Comparison of ENCODE assay signal across 8 cellular contexts in the genomic region with DNA sequence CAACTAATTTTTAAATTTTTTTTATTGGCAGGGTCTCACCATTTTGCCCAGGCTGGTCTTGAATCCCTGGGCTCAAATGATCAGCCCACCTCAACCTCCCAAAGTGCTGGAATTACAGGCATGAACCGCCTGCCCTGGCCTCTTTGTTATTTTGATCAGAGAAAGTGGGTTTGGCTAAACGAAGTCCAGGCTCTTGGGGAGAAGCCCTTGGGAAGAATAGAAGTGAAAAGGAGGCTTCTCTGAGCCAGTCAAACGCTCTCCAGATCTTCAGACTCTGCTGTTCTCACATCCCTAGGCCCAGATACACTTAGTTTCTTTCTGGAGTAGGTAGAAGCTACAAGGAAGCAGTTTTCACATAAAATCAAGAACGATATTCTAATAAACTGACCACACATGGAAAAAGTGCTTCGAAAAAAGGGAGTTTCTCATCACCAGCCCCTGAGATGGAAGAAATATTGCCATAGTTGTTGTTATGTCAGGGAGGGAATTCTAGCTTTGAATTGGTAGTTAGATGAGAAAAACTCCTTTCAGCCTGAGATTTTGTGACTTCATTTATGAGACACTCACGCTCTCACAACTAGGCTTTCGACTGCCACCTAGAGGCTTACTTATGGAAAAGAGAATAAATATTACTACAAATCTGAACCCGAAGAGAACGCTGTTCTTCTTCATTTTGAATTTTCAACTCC. TPM values are rescaled to one million over a fixed set of nuclear protein-coding genes. Genes with fewer than 3 reads are reported as not detected.
DNase-seq lines count a peak whose midpoint lies in the region; ATAC-seq, FAIRE-seq and TF ChIP-seq lines count a peak whose summit lies in the region.

No MANE protein-coding gene starts in this region.

- POLR2A ChIA-PET in GM12878 (lab: Charles Lee): interaction anchor here (1.1 kb wide), 1 partner anchor 73 kb away, joined by 3 read pairs; no protein-coding TSS in a partner anchor

- no peak overlapping the region for H3K4me2 ChIP-seq in GM12878 (ENCODE audit: control insufficient read depth, insufficient read depth)

- in situ Hi-C loops in GM12878 (cut with MboI): no loop called here

- TF ChIP-seq POLR2A in GM12878 (IDR thresholded peaks at IDR 0.05; ENCODE audit: low read depth, low read length): no peak

- no peak for TF ChIP-seq EP300 in GM12878 (IDR thresholded peaks at IDR 0.05; ENCODE audit: borderline replicate concordance in 1 of 2, control insufficient read depth in 1 of 2, low read depth in 2 of 2, low read length in 2 of 2)

- no peaks in the 10 kb centered on the region for H4K20me1 ChIP-seq in GM12878 (ENCODE audit: control insufficient read depth, insufficient read depth)

- peak; percentile 83 for ATAC-seq in GM12878
- ATAC-seq in GM19328 (IDR thresholded peaks at IDR 0.05; ENCODE audit: unreplicated experiment): no peak

- peak overlapping the region; percentile 41 for H2AFZ ChIP-seq in GM12878 (ENCODE audit: control insufficient read depth, low read depth, low read length)

- no peak overlapping the region for H3K27ac ChIP-seq in GM12878 (ENCODE audit: control insufficient read depth, insufficient read depth)
- peak overlapping the region in 1 of 2 donors; percentile 41 for H3K27ac ChIP-seq in small intestine (ENCODE audit: low read depth in 1 of 2, low read length in 1 of 2)

- intact Hi-C loops in GM12878 (cut with micrococcal nuclease; ENCODE audit: unreplicated experiment): loop anchor here (2.0 to 5.0 kb wide), 5 partner anchors 136 to 421 kb away; a partner anchor contains a TSS

- H3K79me2 ChIP-seq in GM12878 (ENCODE audit: control insufficient read depth, insufficient read depth, low read length): no peaks in the 10 kb centered on the region

- H3K36me3 ChIP-seq in GM12878 (ENCODE audit: control insufficient read depth in 2 of 2, insufficient read depth in 2 of 2, low read length in 1 of 2) (no peaks in the 10 kb centered on the region), small intestine (ENCODE audit: control insufficient read depth in 2 of 2, insufficient read depth in 2 of 2, low read length in 2 of 2) (no peaks in the 10 kb centered on the region)

- SMC1A ChIA-PET in GM12878 (lab: Charles Lee; ENCODE audit: uncharacterized antibody, unreplicated experiment): interaction anchor here (0.6 to 2.5 kb wide), 40 partner anchors 9 to 456 kb away, joined by 3 to 19 read pairs (median 4); no protein-coding TSS in a partner anchor

- H3K9me3 ChIP-seq in GM12878 (replicated peaks; ENCODE audit: control insufficient read depth, insufficient read depth, low read length): no peaks in the 10 kb centered on the region; the same call in 2 of the 3 replicates
- H3K9me3 ChIP-seq in small intestine (ENCODE audit: control insufficient read depth, low read depth): no peaks in the 10 kb centered on the region

- BruUV-seq in GM12878 (replicated peaks; lab: Mats Ljungman, UMichigan): no TSS peak

- FAIRE-seq in GM12878 (lab: Jason Lieb, UNC): peak; percentile 75
- FAIRE-seq in small intestine (lab: Jason Lieb, UNC): no peak

- H3K4me3 ChIP-seq in Jurkat, Clone E6-1 (ENCODE audit: low read length): no peak overlapping the region
- H3K4me3 ChIP-seq in GM12878 (no peak overlapping the region), small intestine (ENCODE audit: low read depth in 1 of 2, low read length in 2 of 2) (no peak overlapping the region)

- TF ChIP-seq RAD21 in GM12878 (IDR thresholded peaks at IDR 0.05; ENCODE audit: insufficient read depth, low read depth, low read length): peak; percentile 92

- WGBS in GM12878 (ENCODE audit: insufficient coverage, insufficient replicate concordance, low lambda C conversion rate, missing lambda C conversion rate): 20% methylated on average over 9 of the region's 9 CpGs
- WGBS in small intestine, 3 donors: 19 to 27% (median 23%) methylated on average over 9 of the region's 9 CpGs

- CTCF ChIA-PET in GM12878 (lab: Yijun Ruan, JAX): interaction anchor here (0.5 to 3.4 kb wide), 68 partner anchors 9 to 500 kb away, joined by 3 to 43 read pairs (median 4); a partner anchor contains a TSS

- H3K27me3 ChIP-seq in GM12878 (replicated peaks in 1 of 2; ENCODE audit: control insufficient read depth in 2 of 2, insufficient read depth in 2 of 2, low read length in 1 of 2) (no peaks in the 10 kb centered on the region), small intestine (ENCODE audit: control insufficient read depth in 2 of 2, insufficient read depth in 2 of 2, low read length in 2 of 2) (no peaks in the 10 kb centered on the region)

- peak; percentile 46 to 76 (median 59); a peak in 5 of 6 replicates for TF ChIP-seq CTCF in GM12878 (IDR thresholded peaks at IDR 0.05 in 2 of 3, conservative IDR thresholded peaks at IDR 0.05 in 1 of 3; ENCODE audit: control insufficient read depth in 2 of 3, extremely low read depth in 1 of 3, insufficient read depth in 1 of 3, low read depth in 3 of 3, low read length in 3 of 3)

- RAD21 ChIA-PET in GM12878 (lab: Charles Lee; ENCODE audit: unreplicated experiment): interaction anchor here (0.6 to 3.2 kb wide), 33 partner anchors 9 to 628 kb away, joined by 3 to 26 read pairs (median 3); a partner anchor contains a TSS

- H3K4me1 ChIP-seq in GM12878 (ENCODE audit: control insufficient read depth, insufficient read depth, low read length) (no peaks in the 10 kb centered on the region), small intestine (ENCODE audit: control insufficient read depth in 2 of 2, insufficient read depth in 1 of 2, low read depth in 1 of 2, low read length in 1 of 2) (no peaks in the 10 kb centered on the region)

- peak; percentile 80 for DNase-seq in ELR (ENCODE audit: low read depth)
- DNase-seq in Jurkat, Clone E6-1 (ENCODE audit: low read depth, low spot score): peak; percentile 53
- peak; percentile 46 for DNase-seq in NOMO-1 treated with dmso at 0.1 percent for 144 hours (lab: John Stamatoyannopoulos, UW; ENCODE audit: unreplicated experiment)
- DNase-seq in GM12878 (ENCODE audit: low read depth, low spot score): peak; percentile 38
- peak; percentile 68 for DNase-seq in iPS DF 19.7 (ENCODE audit: low read depth, low spot score)
- DNase-seq in small intestine: peak; percentile 85
- no peak for DNase-seq in NCI-H226

- H3K9ac ChIP-seq in GM12878 (ENCODE audit: control insufficient read depth, insufficient read depth, low read length): no peak overlapping the region

TF ChIP-seq in GM12878, 131 proteins besides CTCF, POLR2A, EP300 and RAD21 (continues in another document):
- TF ChIP-seq PAX5 (IDR thresholded peaks at IDR 0.05; ENCODE audit: borderline replicate concordance, low read depth, low read length) (no peak), HDAC6 (IDR thresholded peaks at IDR 0.05; ENCODE audit: unreplicated experiment) (no peak), DPF2 (IDR thresholded peaks at IDR 0.05) (no peak), RFX5 (IDR thresholded peaks at IDR 0.05; ENCODE audit: low read depth, low read length) (no peak), STAT3 (IDR thresholded peaks at IDR 0.05; ENCODE audit: low read depth, low read length) (no peak)
- TF ChIP-seq, protein P1, sequence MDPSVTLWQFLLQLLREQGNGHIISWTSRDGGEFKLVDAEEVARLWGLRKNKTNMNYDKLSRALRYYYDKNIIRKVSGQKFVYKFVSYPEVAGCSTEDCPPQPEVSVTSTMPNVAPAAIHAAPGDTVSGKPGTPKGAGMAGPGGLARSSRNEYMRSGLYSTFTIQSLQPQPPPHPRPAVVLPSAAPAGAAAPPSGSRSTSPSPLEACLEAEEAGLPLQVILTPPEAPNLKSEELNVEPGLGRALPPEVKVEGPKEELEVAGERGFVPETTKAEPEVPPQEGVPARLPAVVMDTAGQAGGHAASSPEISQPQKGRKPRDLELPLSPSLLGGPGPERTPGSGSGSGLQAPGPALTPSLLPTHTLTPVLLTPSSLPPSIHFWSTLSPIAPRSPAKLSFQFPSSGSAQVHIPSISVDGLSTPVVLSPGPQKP (IDR thresholded peaks at IDR 0.05; ENCODE audit: low read depth, low read length): no peak
- TF ChIP-seq, protein P2, sequence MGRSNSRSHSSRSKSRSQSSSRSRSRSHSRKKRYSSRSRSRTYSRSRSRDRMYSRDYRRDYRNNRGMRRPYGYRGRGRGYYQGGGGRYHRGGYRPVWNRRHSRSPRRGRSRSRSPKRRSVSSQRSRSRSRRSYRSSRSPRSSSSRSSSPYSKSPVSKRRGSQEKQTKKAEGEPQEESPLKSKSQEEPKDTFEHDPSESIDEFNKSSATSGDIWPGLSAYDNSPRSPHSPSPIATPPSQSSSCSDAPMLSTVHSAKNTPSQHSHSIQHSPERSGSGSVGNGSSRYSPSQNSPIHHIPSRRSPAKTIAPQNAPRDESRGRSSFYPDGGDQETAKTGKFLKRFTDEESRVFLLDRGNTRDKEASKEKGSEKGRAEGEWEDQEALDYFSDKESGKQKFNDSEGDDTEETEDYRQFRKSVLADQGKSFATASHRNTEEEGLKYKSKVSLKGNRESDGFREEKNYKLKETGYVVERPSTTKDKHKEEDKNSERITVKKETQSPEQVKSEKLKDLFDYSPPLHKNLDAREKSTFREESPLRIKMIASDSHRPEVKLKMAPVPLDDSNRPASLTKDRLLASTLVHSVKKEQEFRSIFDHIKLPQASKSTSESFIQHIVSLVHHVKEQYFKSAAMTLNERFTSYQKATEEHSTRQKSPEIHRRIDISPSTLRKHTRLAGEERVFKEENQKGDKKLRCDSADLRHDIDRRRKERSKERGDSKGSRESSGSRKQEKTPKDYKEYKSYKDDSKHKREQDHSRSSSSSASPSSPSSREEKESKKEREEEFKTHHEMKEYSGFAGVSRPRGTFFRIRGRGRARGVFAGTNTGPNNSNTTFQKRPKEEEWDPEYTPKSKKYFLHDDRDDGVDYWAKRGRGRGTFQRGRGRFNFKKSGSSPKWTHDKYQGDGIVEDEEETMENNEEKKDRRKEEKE (IDR thresholded peaks at IDR 0.05): no peak

RNA-seq across cellular contexts. Expression of a gene that starts 41.7 kb away (rescaled TPM):
- polyA plus RNA-seq in Jurkat, Clone E6-1 (2012; ENCODE audit: insufficient read depth, insufficient read length): not detected
- 0.96 and 1.4 TPM in 2 replicates for total RNA-seq in GM12878 (2013; cell fraction: nucleolus; rRNA removed)
- total RNA-seq in GM12878 (2014; rRNA removed): 0.49 and 0.62 TPM in 2 replicates
- total RNA-seq in GM12878 (2014; rRNA removed; fragmentation: Illumina TruSeq; extraction: Trizol): 0.18 and 0.23 TPM in 2 replicates
- total RNA-seq in GM12878 (2021): 0.56 and 0.64 TPM in 2 replicates
- 0.50 TPM for polyA plus RNA-seq in GM12878 (2011; ENCODE audit: low read depth)
- polyA plus RNA-seq in GM12878 (2011; rRNA removed): 0.14 and 0.20 TPM in 2 replicates
- 0.10 and 0.38 TPM in 2 replicates for polyA plus RNA-seq in GM12878 (2011; cell fraction: cytosol; rRNA removed)
- polyA plus RNA-seq in GM12878 (2011; cell fraction: nucleus; rRNA removed): 1.6 and 2.1 TPM in 2 replicates
- polyA plus RNA-seq in GM12878 (2012): 1.1 and 1.6 TPM in 2 replicates
- 0.16 and 0.17 TPM in 2 replicates for polyA plus RNA-seq in GM12878 (2014; fragmentation: Illumina TruSeq; extraction: Trizol)
- under 1 TPM; 0.46 to 0.52 TPM for polyA plus RNA-seq in GM12878 (2014; fragmentation: Nextera tagmentation; extraction: Ambion mirVana)
- 0.23 and 0.63 TPM in 2 replicates for polyA plus RNA-seq in GM12878 (2014; rRNA removed)
- 1 to 10 TPM; 1.7 to 2.1 TPM for polyA plus RNA-seq in GM12878 (2016; fragmentation: Nextera tagmentation; extraction: Ambion mirVana)
- 0.21 TPM in 1 of 2 replicates, not detected in the other for polyA minus RNA-seq in GM12878 (2011; rRNA and poly(A)+ RNA removed)
- not detected in 2 replicates for polyA minus RNA-seq in GM12878 (2011; cell fraction: cytosol; rRNA and poly(A)+ RNA removed)
- 0.24 and 0.77 TPM in 2 replicates for polyA minus RNA-seq in GM12878 (2011; cell fraction: nucleus; rRNA and poly(A)+ RNA removed)
- polyA plus RNA-seq in small intestine: 10 to 100 TPM in 2 of 3 donors, 1 to 10 TPM in 1; 9.8 to 22.4 (median 10.3) TPM
